ENCODE assay signal across 9 cellular contexts in the genomic region with DNA sequence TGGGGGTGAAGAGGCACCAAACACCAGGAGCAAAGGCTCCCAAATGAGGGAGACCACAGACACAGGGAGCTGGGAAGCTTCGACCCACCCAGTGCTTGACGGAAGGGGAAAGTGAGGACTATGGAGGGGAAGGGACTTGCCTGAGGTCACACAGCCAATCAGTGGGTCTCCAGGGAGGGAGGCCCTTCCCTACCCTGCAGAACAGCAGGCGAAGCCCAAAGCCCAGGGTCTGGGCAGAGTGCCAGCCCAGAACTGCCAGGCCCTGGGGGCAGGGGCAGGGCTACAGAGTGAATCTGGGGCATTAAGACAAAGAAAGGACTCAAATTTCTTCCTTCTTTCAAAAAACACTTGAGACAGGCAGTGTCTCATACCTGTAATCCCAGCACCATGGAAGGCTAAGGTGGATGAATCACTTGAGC. TPM values are rescaled to one million over a fixed set of nuclear protein-coding genes. Genes with fewer than 3 reads are reported as not detected.
DNase-seq lines count a peak whose midpoint lies in the region; ATAC-seq, FAIRE-seq and TF ChIP-seq lines count a peak whose summit lies in the region.
"Had no signal": no experiment of that assay in that cellular context is flagged by ENCODE, and none has a peak within 500 bp of the region (broad histone marks: within the 10 kb centered on the region; RNA-seq: fewer than 3 reads in every experiment).

No MANE protein-coding gene starts in this region.

- H3K27me3 ChIP-seq in bronchial epithelial cell (ENCODE audit: control insufficient read depth, insufficient read depth, low read length) = no peaks in the 10 kb centered on the region

- H3K36me3 ChIP-seq in bronchial epithelial cell (ENCODE audit: control insufficient read depth, insufficient read depth, low read length) = no peaks in the 10 kb centered on the region

- H3K4me3 ChIP-seq in GM12865 (ENCODE audit: low read depth, low read length) (0 out of 2 replicates have a peak overlapping the region, but pooled peaks have one; percentile 48), bronchial epithelial cell (ENCODE audit: low read depth, low read length) (no peak overlapping the region)

- ATAC-seq in HG02571 (IDR thresholded peaks at IDR 0.05; ENCODE audit: unreplicated experiment) = no peak

- DNase-seq in GM12865 (ENCODE audit: low read depth) = no peak
- DNase-seq in NCI-H345 (lab: John Stamatoyannopoulos, UW) = peak; percentile 89
- peak; percentile 77 for DNase-seq in bronchial epithelial cell (ENCODE audit: low read depth)
- DNase-seq in renal cortical epithelial cell (ENCODE audit: low read depth) = peak; percentile 72
- DNase-seq in stimulated activated CD4-positive, alpha-beta T cell treated with anti-CD3 and anti-CD28 coated beads, Interleukin-1b, Interleukin-23, amount 100 ng/mL, for 48 hours = no peak
- no peak for DNase-seq in effector CD8-positive, alpha-beta T cell (lab: John Stamatoyannopoulos, UW)
- no peak for DNase-seq in NCI-H1930 (lab: John Stamatoyannopoulos, UW)
- DNase-seq: activated CD8-positive, alpha-beta memory T cell treated with anti-CD3 and anti-CD28 coated beads, Interleukin-2, amount 50 U/mL, for 48 hours had no signal

- no peak for TF ChIP-seq CTCF in GM12865 (IDR thresholded peaks at IDR 0.05; ENCODE audit: insufficient read depth, low read depth, low read length, missing control alignments)
- TF ChIP-seq CTCF in bronchial epithelial cell (IDR thresholded peaks at IDR 0.05; ENCODE audit: insufficient read depth, low read length, severe bottlenecking) = no peak

- FAIRE-seq in bronchial epithelial cell (lab: Jason Lieb, UNC) = peak; percentile 47

RNA-seq across cellular contexts. Expression of a gene that starts 45.5 kb away (rescaled TPM):
- total RNA-seq in bronchial epithelial cell = 44.2 and 61.8 TPM in 2 replicates
- total RNA-seq in renal cortical epithelial cell = 122 and 191 TPM in 2 replicates

Comparison
In these comparisons a context has a peak if more than half of its experiments do, and no peak if none do; other contexts are left out.
1. DNase-seq: peak in NCI-H345 (single experiment), bronchial epithelial cell (single experiment) and renal cortical epithelial cell (single experiment); none in GM12865 (single experiment), stimulated activated CD4-positive, alpha-beta T cell treated with anti-CD3 and anti-CD28 coated beads, Interleukin-1b, Interleukin-23, amount 100 ng/mL, for 48 hours (single experiment), effector CD8-positive, alpha-beta T cell (single experiment) and NCI-H1930 (0 of 2).